In the genomic region with DNA sequence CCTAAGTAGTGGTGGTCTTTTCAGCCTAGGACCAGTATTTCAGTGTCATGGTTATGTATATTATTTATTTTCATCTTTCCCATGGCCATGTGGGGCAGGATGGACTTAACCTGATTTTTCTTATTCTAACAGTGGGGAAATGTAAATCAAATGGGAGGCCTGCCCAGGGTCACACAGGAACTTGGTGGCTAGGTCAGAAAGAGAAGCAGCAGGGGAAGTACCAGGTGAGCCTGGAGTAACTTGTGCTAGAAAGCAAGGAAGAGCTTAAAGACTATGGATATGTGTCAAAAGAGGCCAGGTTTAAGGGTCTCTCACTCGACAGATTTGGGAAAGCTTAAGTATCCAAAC, we compare ENCODE assay signal across 9 cellular contexts. TPM values are rescaled to one million over a fixed set of nuclear protein-coding genes. Genes with fewer than 3 reads are reported as not detected.
A peak's percentile ranks its signal among the peaks of the same experiment; 100 is the strongest.
DNase-seq lines count a peak whose midpoint lies in the region; ATAC-seq and TF ChIP-seq lines count a peak whose summit lies in the region.
"Had no signal": no experiment of that assay in that cellular context is flagged by ENCODE, and none has a peak within 500 bp of the region (broad histone marks: within the 10 kb centered on the region; RNA-seq: fewer than 3 reads in every experiment).

No MANE protein-coding gene starts in this region.

- H3K27me3 Mint-ChIP-seq in CD4-positive, alpha-beta memory T cell: no peaks in the 10 kb centered on the region

- intact Hi-C loops in CD4-positive, alpha-beta memory T cell (cut with micrococcal nuclease): loop anchor here (2.0 to 5.0 kb wide), 2 partner anchors 64 to 80 kb away; partner anchors contain the start of gene ZNF684
- intact Hi-C loops in gastrocnemius medialis (cut with DNase I; ENCODE audit: low total_unique reads): no loop called here
- intact Hi-C loops in colonic mucosa (cut with DNase I): no loop called here

- in situ Hi-C loops in astrocyte of the cerebellum (cut with HindIII; ENCODE audit: low sequenced_read_pairs) (no loop called here), gastrocnemius medialis (cut with MboI; ENCODE audit: low sequenced_read_pairs in 4 of 4) (no loop called here)

- no peaks in the 10 kb centered on the region for H3K27me3 ChIP-seq in CD4-positive, alpha-beta memory T cell (ENCODE audit: insufficient read depth, low read length)
- H3K27me3 ChIP-seq in muscle layer of colon (ENCODE audit: control insufficient read depth in 1 of 2, insufficient read depth in 2 of 2, low read length in 2 of 2): no peaks in the 10 kb centered on the region
- H3K27me3 ChIP-seq in gastrocnemius medialis: no peaks in the 10 kb centered on the region
- no peaks in the 10 kb centered on the region for H3K27me3 ChIP-seq in colonic mucosa

- TF ChIP-seq CTCF in astrocyte of the cerebellum (IDR thresholded peaks at IDR 0.05; ENCODE audit: low read depth, low read length, missing control alignments): no peak
- no peak for TF ChIP-seq CTCF in gastrocnemius medialis (IDR thresholded peaks at IDR 0.05 in 4 of 5, conservative IDR thresholded peaks at IDR 0.05 in 1 of 5)
- TF ChIP-seq CTCF in colonic mucosa (IDR thresholded peaks at IDR 0.05): no peak

- ATAC-seq in HG02870 (IDR thresholded peaks at IDR 0.05; ENCODE audit: unreplicated experiment) (peak; percentile 12), gastrocnemius medialis (no peak)

- peak overlapping the region; percentile 86 to 96 (median 93) for H3K4me3 Mint-ChIP-seq in CD4-positive, alpha-beta memory T cell

- H3K9ac ChIP-seq in muscle layer of colon (ENCODE audit: low read length) (peak overlapping the region; percentile 50), colonic mucosa (ENCODE audit: low read depth in 2 of 2, low read length in 2 of 2) (no peak overlapping the region)

- CTCF ChIA-PET in CD4-positive, alpha-beta memory T cell (lab: Charles Lee; ENCODE audit: partially characterized antibody): interaction anchor here (0.6 to 2.4 kb wide), 4 partner anchors 11 to 307 kb away, joined by 3 to 7 read pairs (median 4); no protein-coding TSS in a partner anchor

- H3K36me3 ChIP-seq in CD4-positive, alpha-beta memory T cell (ENCODE audit: insufficient read depth, low read length): no peaks in the 10 kb centered on the region
- H3K36me3 ChIP-seq in muscle layer of colon (ENCODE audit: insufficient read depth, low read length) (no peaks in the 10 kb centered on the region), gastrocnemius medialis (no peaks in the 10 kb centered on the region), colonic mucosa (no peaks in the 10 kb centered on the region)

- peaks cover 41 to 49% of the 10 kb centered on the region in 2 donors for H3K36me3 Mint-ChIP-seq in CD4-positive, alpha-beta memory T cell

- POLR2A ChIA-PET in CD4-positive, alpha-beta memory T cell (lab: Charles Lee; ENCODE audit: partially characterized antibody): interaction anchor here (0.7 to 2.4 kb wide), 3 partner anchors 58 to 411 kb away, joined by 3 to 16 read pairs (median 4); partner anchors contain the start of genes CAP1, EXO5 and ZNF684

- no peak for TF ChIP-seq POLR2A in gastrocnemius medialis (IDR thresholded peaks at IDR 0.05)

- no peak for DNase-seq in CD4-positive, alpha-beta memory T cell
- DNase-seq in astrocyte of the cerebellum (ENCODE audit: low read depth) (no peak), NCI-H1930 (lab: John Stamatoyannopoulos, UW) (no peak), gastrocnemius medialis (no peak), colonic mucosa (no peak), NCI-H1417 (lab: John Stamatoyannopoulos, UW) (no peak)
- DNase-seq: NK-92 treated with Interleukin-12 subunit alpha and Interleukin-12 subunit beta, amount 100 ng/mL, for 24 hours had no signal

- H3K27ac ChIP-seq in CD4-positive, alpha-beta memory T cell (ENCODE audit: low read depth, low read length): peak overlapping the region; percentile 28
- H3K27ac ChIP-seq in muscle layer of colon (ENCODE audit: low read depth, low read length) (no peak overlapping the region), gastrocnemius medialis (no peak overlapping the region), colonic mucosa (no peak overlapping the region)

- peaks cover 2 to 55% (median 44%) of the 10 kb centered on the region in 8 donors for H3K9me3 Mint-ChIP-seq in CD4-positive, alpha-beta memory T cell

- peak overlapping the region; percentile 69 to 75 for H3K4me3 ChIP-seq in CD4-positive, alpha-beta memory T cell (ENCODE audit: low read length in 2 of 2)
- peak overlapping the region; percentile 73 for H3K4me3 ChIP-seq in astrocyte of the cerebellum (ENCODE audit: low read depth, low read length)
- peak overlapping the region in 1 of 2 donors; percentile 85 for H3K4me3 ChIP-seq in muscle layer of colon (ENCODE audit: low read depth in 1 of 2, low read length in 2 of 2)
- H3K4me3 ChIP-seq in gastrocnemius medialis: peak overlapping the region in 2 of 4 donors; percentile 62 to 72
- H3K4me3 ChIP-seq in colonic mucosa: no peak overlapping the region

- peaks cover 18% of the 10 kb centered on the region for H3K4me1 ChIP-seq in CD4-positive, alpha-beta memory T cell (ENCODE audit: insufficient read depth, low read length)
- peaks cover 6% of the 10 kb centered on the region for H3K4me1 ChIP-seq in muscle layer of colon (ENCODE audit: insufficient read depth, low read length)
- H3K4me1 ChIP-seq in gastrocnemius medialis: peaks cover 4 to 6% of the 10 kb centered on the region in 2 donors
- no peaks in the 10 kb centered on the region for H3K4me1 ChIP-seq in colonic mucosa

- H3K27ac Mint-ChIP-seq in CD4-positive, alpha-beta memory T cell: peak overlapping the region; percentile 76 to 95 (median 89)

- peaks cover 0 to 13% of the 10 kb centered on the region in 2 donors for H3K9me3 ChIP-seq in CD4-positive, alpha-beta memory T cell (ENCODE audit: control insufficient read depth in 1 of 2, low read length in 2 of 2)
- H3K9me3 ChIP-seq in muscle layer of colon (ENCODE audit: low read length) (peaks cover 7% of the 10 kb centered on the region), gastrocnemius medialis (no peaks in the 10 kb centered on the region), colonic mucosa (peaks cover 5% of the 10 kb centered on the region)

- H3K4me1 Mint-ChIP-seq in CD4-positive, alpha-beta memory T cell: peaks cover 18 to 25% (median 21%) of the 10 kb centered on the region in 4 donors

RNA-seq across cellular contexts. Expression of gene ZFP69B, which starts 0.9 kb away (rescaled TPM):
- total RNA-seq in CD4-positive, alpha-beta memory T cell: 1 to 10 TPM; 7.5 to 7.9 TPM
- polyA plus RNA-seq in CD4-positive, alpha-beta memory T cell: 1 to 10 TPM; 2.1 to 2.4 TPM
- under 1 TPM in 3 of 4 donors, not detected in 1; 0.20 to 0.36 (median 0.35) TPM for total RNA-seq in gastrocnemius medialis
- total RNA-seq in colonic mucosa: 1 to 10 TPM; 1.4 to 1.9 TPM

RNA-seq across cellular contexts. Expression of gene ZFP69, which starts 25.9 kb away (rescaled TPM):
- 1 to 10 TPM; 3.3 to 4.3 TPM for total RNA-seq in CD4-positive, alpha-beta memory T cell
- polyA plus RNA-seq in CD4-positive, alpha-beta memory T cell: 1 to 10 TPM; 3.8 to 6.1 TPM
- under 1 TPM in 3 of 4 donors, not detected in 1; 0.13 to 0.41 (median 0.29) TPM for total RNA-seq in gastrocnemius medialis
- 1 to 10 TPM; 2.1 to 2.7 TPM for total RNA-seq in colonic mucosa

RNA-seq across cellular contexts. Expression of gene EXO5, which starts 57.4 kb away (rescaled TPM):
- 10 to 100 TPM; 10.1 to 10.7 TPM for total RNA-seq in CD4-positive, alpha-beta memory T cell
- 1 to 10 TPM; 4.0 to 6.8 TPM for polyA plus RNA-seq in CD4-positive, alpha-beta memory T cell
- total RNA-seq in gastrocnemius medialis (1 to 10 TPM in 3 of 4 donors, under 1 TPM in 1; 0.95 to 3.1 (median 1.7) TPM), colonic mucosa (1 to 10 TPM; 5.5 to 8.7 TPM)
